Comparison of ENCODE assay signal across 1 cellular context in the genomic region with DNA sequence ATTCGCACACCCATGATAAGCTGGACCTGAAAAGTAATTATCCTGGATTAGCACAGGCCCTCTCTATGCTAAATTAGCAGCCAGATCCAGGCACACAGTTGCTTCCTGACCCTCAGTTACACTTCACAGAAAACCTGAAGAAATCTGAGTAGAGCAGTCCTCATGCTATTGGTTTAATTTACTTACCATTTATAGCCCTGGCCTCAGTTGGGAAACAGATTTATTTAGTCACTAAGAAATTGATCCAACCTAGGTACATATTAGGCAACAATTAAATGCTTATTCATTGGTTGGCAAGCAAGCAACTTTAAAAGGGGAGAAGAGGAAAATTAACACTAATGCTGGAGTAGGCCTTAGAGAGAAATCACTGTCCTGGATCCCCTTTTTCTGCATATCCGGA.
TF ChIP-seq lines count a peak whose summit lies in the region.

No MANE protein-coding gene starts in this region.

TF ChIP-seq in GM12878, 131 proteins besides CTCF, POLR2A, EP300 and RAD21 (continued from another document):
- TF ChIP-seq, protein P1, sequence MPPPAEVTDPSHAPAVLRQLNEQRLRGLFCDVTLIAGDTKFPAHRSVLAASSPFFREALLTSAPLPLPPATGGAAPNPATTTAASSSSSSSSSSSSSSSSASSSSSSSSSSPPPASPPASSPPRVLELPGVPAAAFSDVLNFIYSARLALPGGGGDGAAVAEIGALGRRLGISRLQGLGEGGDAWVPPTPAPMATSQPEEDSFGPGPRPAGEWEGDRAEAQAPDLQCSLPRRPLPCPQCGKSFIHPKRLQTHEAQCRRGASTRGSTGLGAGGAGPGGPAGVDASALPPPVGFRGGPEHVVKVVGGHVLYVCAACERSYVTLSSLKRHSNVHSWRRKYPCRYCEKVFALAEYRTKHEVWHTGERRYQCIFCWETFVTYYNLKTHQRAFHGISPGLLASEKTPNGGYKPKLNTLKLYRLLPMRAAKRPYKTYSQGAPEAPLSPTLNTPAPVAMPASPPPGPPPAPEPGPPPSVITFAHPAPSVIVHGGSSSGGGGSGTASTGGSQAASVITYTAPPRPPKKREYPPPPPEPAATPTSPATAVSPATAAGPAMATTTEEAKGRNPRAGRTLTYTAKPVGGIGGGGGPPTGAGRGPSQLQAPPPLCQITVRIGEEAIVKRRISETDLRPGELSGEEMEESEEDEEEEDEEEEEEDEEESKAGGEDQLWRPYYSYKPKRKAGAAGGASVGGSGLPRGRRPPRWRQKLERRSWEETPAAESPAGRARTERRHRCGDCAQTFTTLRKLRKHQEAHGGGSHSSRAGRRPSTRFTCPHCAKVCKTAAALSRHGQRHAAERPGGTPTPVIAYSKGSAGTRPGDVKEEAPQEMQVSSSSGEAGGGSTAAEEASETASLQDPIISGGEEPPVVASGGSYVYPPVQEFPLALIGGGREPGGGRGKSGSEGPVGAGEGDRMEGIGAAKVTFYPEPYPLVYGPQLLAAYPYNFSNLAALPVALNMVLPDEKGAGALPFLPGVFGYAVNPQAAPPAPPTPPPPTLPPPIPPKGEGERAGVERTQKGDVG (CRISPR knock-in tag; IDR thresholded peaks at IDR 0.05): no peak
- TF ChIP-seq SMC3 (IDR thresholded peaks at IDR 0.05; ENCODE audit: borderline replicate concordance, low read length): no peak
TF ChIP-seq in GM12878: peak in this region for 0.
